21 cellular contexts compared by ENCODE assay signal in genomic region chr14:77061630-77062029, GRCh38.
"Had no signal": no experiment of that assay in that cellular context is flagged by ENCODE, and none has a peak within 500 bp of the region (broad histone marks: within the 10 kb centered on the region; RNA-seq: fewer than 3 reads in every experiment).

No MANE protein-coding gene starts in this region.

- H3K27ac ChIP-seq: esophagus squamous epithelium, lower lobe of right lung, psoas muscle, sigmoid colon, stomach, thyroid gland had no signal

- H3K9me3 ChIP-seq: esophagus squamous epithelium, lower lobe of right lung, psoas muscle, sigmoid colon, stomach, thyroid gland had no signal

- H3K4me1 ChIP-seq: psoas muscle, sigmoid colon, thyroid gland had no signal

- H3K4me3 ChIP-seq: esophagus squamous epithelium, lower lobe of right lung, psoas muscle, sigmoid colon, stomach, thyroid gland had no signal

- DNase-seq: cortex of kidney; effector memory CD8-positive, alpha-beta T cell; erythroblast; esophagus squamous epithelium; hypothalamus; left ventricle myocardium superior; lower lobe of right lung; naive thymus-derived CD8-positive, alpha-beta T cell; psoas muscle; sigmoid colon; stimulated activated CD4-positive, alpha-beta T cell treated with anti-CD3 and anti-CD28 coated beads, Interleukin-2, amount 100 ng/mL, for 24 hours; stimulated activated CD4-positive, alpha-beta T cell treated with anti-CD3 and anti-CD28 coated beads, Interleukin-4, amount 100 ng/mL, for 24 hours; stimulated activated naive CD4-positive, alpha-beta T cell treated with Interleukin-2 at 50 U/mL for 16 hours; stomach; thyroid gland; trophoblast cell had no signal

- H3K27me3 ChIP-seq: esophagus squamous epithelium, sigmoid colon, stomach, thyroid gland had no signal

- ATAC-seq: effector memory CD8-positive, alpha-beta T cell; left ventricle myocardium superior; lower lobe of right lung; naive thymus-derived CD8-positive, alpha-beta T cell; psoas muscle; right cardiac atrium; stimulated activated effector memory CD8-positive, alpha-beta T cell treated with anti-CD3 and anti-CD28 coated beads, Interleukin-12 subunit alpha, Interleukin-12 subunit beta, amount 100 ng/mL, for 72 hours had no signal

- H3K36me3 ChIP-seq: esophagus squamous epithelium, lower lobe of right lung, sigmoid colon, stomach, thyroid gland had no signal

- FAIRE-seq: endometrium, frontal cortex, keratinocyte had no signal
